30 cellular contexts compared by ENCODE assay signal in genomic region chr16:55221836-55222235, GRCh38.
"Had no signal": no experiment of that assay in that cellular context is flagged by ENCODE, and none has a peak within 500 bp of the region (broad histone marks: within the 10 kb centered on the region; RNA-seq: fewer than 3 reads in every experiment).

No MANE protein-coding gene starts in this region.

- H3K27me3 ChIP-seq: MG63 had no signal

- H3K36me3 ChIP-seq: MG63 had no signal

- H3K4me3 ChIP-seq: MG63 had no signal

- DNase-seq: Karpas-422, Kasumi-1, MG63, MM.1S, MV-4-11, NCI-H1048, NCI-H1092, NCI-H1092 treated with DMSO at 0.1 percent for 48 hours, NCI-H1417 treated with DMSO at 0.1 percent for 48 hours, NCI-H1436, NCI-H1436 treated with DMSO at 0.1 percent for 48 hours, NCI-H146, NCI-H1694, NCI-H1694 treated with DMSO at 0.1 percent for 48 hours, NCI-H187, NCI-H187 treated with DMSO at 0.1 percent for 48 hours, NCI-H1930, NCI-H2029, NCI-H2029 treated with DMSO at 0.1 percent for 48 hours, NCI-H2081, NCI-H2081 treated with DMSO at 0.1 percent for 48 hours, NCI-H2107, NCI-H2171, NCI-H2171 treated with DMSO at 0.1 percent for 48 hours, NCI-H226, NCI-H345, NCI-H446, NCI-H446 treated with DMSO at 0.1 percent for 48 hours, NCI-H510A, NCI-H510A treated with DMSO at 0.1 percent for 48 hours had no signal
